Comparison of ENCODE assay signal across 8 cellular contexts in the genomic region with DNA sequence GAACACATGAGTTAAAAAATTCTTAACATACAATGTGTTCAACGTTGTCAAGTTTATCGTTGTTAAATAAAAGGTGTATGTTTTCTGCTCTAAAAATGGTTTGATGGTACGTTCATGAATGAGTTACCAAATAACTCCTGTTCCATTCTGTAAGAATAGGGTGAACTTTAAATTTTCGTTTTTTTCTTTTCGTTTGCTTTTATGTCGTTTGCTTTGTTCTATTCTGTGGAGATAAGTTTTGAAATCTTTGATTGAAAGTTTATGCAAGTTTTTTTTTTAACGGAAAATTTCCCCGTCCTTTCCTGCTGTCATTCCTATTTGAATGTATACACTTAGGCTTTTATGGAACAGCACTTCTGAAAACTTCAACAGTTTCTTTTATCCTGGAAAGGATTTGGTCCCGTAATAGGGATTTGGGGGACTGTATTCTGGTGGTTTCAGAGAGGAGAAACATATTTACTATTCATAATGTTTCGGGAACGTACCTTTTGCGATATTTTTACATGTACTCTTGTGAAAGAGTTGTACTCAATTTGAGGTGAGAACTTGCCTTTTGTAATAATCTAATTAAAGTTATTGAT. TPM values are rescaled to one million over a fixed set of nuclear protein-coding genes. Genes with fewer than 3 reads are reported as not detected.
DNase-seq lines count a peak whose midpoint lies in the region; ATAC-seq, FAIRE-seq and TF ChIP-seq lines count a peak whose summit lies in the region.

No MANE protein-coding gene starts in this region.

- no peaks in the 10 kb centered on the region for H3K27me3 ChIP-seq in suprapubic skin

- POLR2A ChIA-PET in activated CD4-positive, alpha-beta T cell treated with anti-CD3 and anti-CD28 coated beads for 36 hours (lab: Charles Lee): interaction anchor here (1.1 to 1.6 kb wide), 2 partner anchors 43 to 498 kb away, joined by 3 to 8 read pairs; no protein-coding TSS in a partner anchor

- WGBS in suprapubic skin: 2% methylated on average over 12 of the region's 12 CpGs

- H3K9me3 ChIP-seq in kidney (ENCODE audit: control insufficient read depth in 1 of 2, low read length in 2 of 2) (no peaks in the 10 kb centered on the region), suprapubic skin (no peaks in the 10 kb centered on the region)

- H3K27ac Mint-ChIP-seq in activated CD4-positive, alpha-beta T cell treated with anti-CD3 and anti-CD28 coated beads for 36 hours: peak overlapping the region; percentile 97
- H3K27ac Mint-ChIP-seq in activated naive CD8-positive, alpha-beta T cell: peak overlapping the region; percentile 98

- H3K4me3 ChIP-seq in kidney (ENCODE audit: low read length in 2 of 2) (peak overlapping the region; percentile 81 to 90), suprapubic skin (peak overlapping the region; percentile 95)

- no peak overlapping the region for H3K27ac ChIP-seq in kidney (ENCODE audit: low read depth in 2 of 2, low read length in 2 of 2)
- peak overlapping the region; percentile 97 for H3K27ac ChIP-seq in suprapubic skin

- no peak for FAIRE-seq in kidney (lab: Jason Lieb, UNC)

- peaks cover 34% of the 10 kb centered on the region for H3K36me3 Mint-ChIP-seq in activated CD4-positive, alpha-beta T cell treated with anti-CD3 and anti-CD28 coated beads for 36 hours (ENCODE audit: low read depth)
- H3K36me3 Mint-ChIP-seq in activated naive CD8-positive, alpha-beta T cell: peaks cover 10% of the 10 kb centered on the region

- intact Hi-C loops in activated CD4-positive, alpha-beta T cell treated with anti-CD3 and anti-CD28 coated beads for 36 hours (cut with DNase I, micrococcal nuclease): loop anchor here (2.0 to 10.0 kb wide), 11 partner anchors 43 to 1725 kb away; a partner anchor contains a TSS
- intact Hi-C loops in kidney (cut with DNase I): no loop called here

- no peak for DNase-seq in activated CD4-positive, alpha-beta T cell treated with anti-CD3 and anti-CD28 coated beads for 36 hours
- no peak for DNase-seq in activated CD4-positive, alpha-beta T cell treated with anti-CD3 and anti-CD28 coated beads, Interleukin-2, amount 50 U/mL, for 48 hours
- no peak for DNase-seq in kidney
- no peak for DNase-seq in suprapubic skin (ENCODE audit: low spot score in 2 of 2)
- no peak for DNase-seq in DMS153 (lab: John Stamatoyannopoulos, UW)
- DNase-seq in GOT3 (lab: John Stamatoyannopoulos, UW): no peak

- H3K9me3 Mint-ChIP-seq in activated CD4-positive, alpha-beta T cell treated with anti-CD3 and anti-CD28 coated beads for 36 hours (ENCODE audit: low read depth): no peaks in the 10 kb centered on the region
- no peaks in the 10 kb centered on the region for H3K9me3 Mint-ChIP-seq in activated naive CD8-positive, alpha-beta T cell (ENCODE audit: low read depth)

- TF ChIP-seq EP300 in suprapubic skin (IDR thresholded peaks at IDR 0.05): no peak

- peaks cover 31% of the 10 kb centered on the region for H3K4me1 Mint-ChIP-seq in activated CD4-positive, alpha-beta T cell treated with anti-CD3 and anti-CD28 coated beads for 36 hours
- H3K4me1 Mint-ChIP-seq in activated naive CD8-positive, alpha-beta T cell (ENCODE audit: low read depth): peaks cover 45% of the 10 kb centered on the region

- CTCF ChIA-PET in activated CD4-positive, alpha-beta T cell treated with anti-CD3 and anti-CD28 coated beads for 36 hours (lab: Charles Lee): no interaction called here

- H3K36me3 ChIP-seq in kidney (ENCODE audit: control insufficient read depth in 1 of 2, insufficient read depth in 2 of 2, low read length in 2 of 2) (no peaks in the 10 kb centered on the region), suprapubic skin (no peaks in the 10 kb centered on the region)

- TF ChIP-seq CTCF in kidney (IDR thresholded peaks at IDR 0.05; ENCODE audit: borderline replicate concordance, extremely low read depth, insufficient read depth) (no peak), suprapubic skin (IDR thresholded peaks at IDR 0.05) (no peak)

- TF ChIP-seq POLR2A in suprapubic skin (IDR thresholded peaks at IDR 0.05): no peak

- no peaks in the 10 kb centered on the region for H3K27me3 Mint-ChIP-seq in activated CD4-positive, alpha-beta T cell treated with anti-CD3 and anti-CD28 coated beads for 36 hours
- H3K27me3 Mint-ChIP-seq in activated naive CD8-positive, alpha-beta T cell: no peaks in the 10 kb centered on the region

- H3K9ac ChIP-seq in kidney (ENCODE audit: low read length in 2 of 2): peak overlapping the region; percentile 35 to 99

- H3K4me3 Mint-ChIP-seq in activated CD4-positive, alpha-beta T cell treated with anti-CD3 and anti-CD28 coated beads for 36 hours: peak overlapping the region; percentile 97
- H3K4me3 Mint-ChIP-seq in activated naive CD8-positive, alpha-beta T cell: peak overlapping the region; percentile 95

- H3K4me1 ChIP-seq in kidney (ENCODE audit: control insufficient read depth in 1 of 2, insufficient read depth in 1 of 2, low read depth in 1 of 2, low read length in 2 of 2) (peaks cover 0 to 5% of the 10 kb centered on the region in 2 donors), suprapubic skin (peaks cover 57% of the 10 kb centered on the region)

- ATAC-seq in activated CD4-positive, alpha-beta T cell treated with anti-CD3 and anti-CD28 coated beads for 36 hours: no peak
- ATAC-seq in GM18517 (IDR thresholded peaks at IDR 0.05; ENCODE audit: unreplicated experiment): no peak

RNA-seq across cellular contexts. Expression of a gene that starts 1.7 kb away (rescaled TPM):
- total RNA-seq in activated CD4-positive, alpha-beta T cell treated with anti-CD3 and anti-CD28 coated beads for 36 hours: 10 to 100 TPM; 84.8 to 95.3 TPM
- total RNA-seq in kidney (49.8 TPM), suprapubic skin (10 to 100 TPM; 47.8 to 60.2 (median 55.5) TPM)
- polyA plus RNA-seq in kidney (ENCODE audit: insufficient read depth, low read depth, low replicate concordance): 15.6 TPM
